14 cellular contexts compared by ENCODE assay signal in the genomic region with DNA sequence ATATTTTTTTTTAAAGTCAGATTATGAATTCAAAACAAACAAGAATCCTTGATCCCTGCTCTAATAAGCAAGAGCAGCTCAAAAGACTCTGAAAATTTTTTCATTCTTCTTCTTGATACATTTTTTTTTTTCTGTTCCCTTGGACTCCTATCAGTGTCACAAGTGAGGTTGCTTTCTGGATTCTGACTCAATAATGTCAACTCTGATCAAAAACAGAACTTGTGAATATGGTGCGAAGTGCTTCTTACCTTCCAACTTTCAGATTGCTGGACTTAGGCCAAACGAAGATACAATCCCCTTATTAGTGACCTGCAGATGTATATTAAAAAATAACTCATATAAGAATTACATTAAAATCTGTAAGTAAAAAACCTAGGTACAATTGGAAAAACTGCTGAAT.
DNase-seq lines count a peak whose midpoint lies in the region; ATAC-seq and TF ChIP-seq lines count a peak whose summit lies in the region.
"Had no signal": no experiment of that assay in that cellular context is flagged by ENCODE, and none has a peak within 500 bp of the region (broad histone marks: within the 10 kb centered on the region; RNA-seq: fewer than 3 reads in every experiment).

No MANE protein-coding gene starts in this region.

- no peak for DNase-seq in sciatic nerve (ENCODE audit: low spot score)
- DNase-seq in GM10266 (ENCODE audit: extremely low spot score): no peak
- no peak for DNase-seq in DMS79 treated with DMSO at 0.1 percent for 48 hours (lab: John Stamatoyannopoulos, UW)
- DNase-seq in SKM-1 treated with dmso at 0.1 percent for 144 hours (lab: John Stamatoyannopoulos, UW; ENCODE audit: unreplicated experiment): no peak
- DNase-seq: activated naive CD8-positive, alpha-beta T cell treated with anti-CD3 and anti-CD28 coated beads, Interleukin-2, amount 10 ng/mL, durations not matched to agents 7 days and 5 days; NCI-H2081 treated with DMSO at 0.1 percent for 48 hours; Peyer's patch; T1000; transverse colon had no signal

- intact Hi-C loops in sciatic nerve (cut with DNase I): no loop called here

- ATAC-seq in GM18505 (IDR thresholded peaks at IDR 0.05; ENCODE audit: unreplicated experiment): peak; percentile 72
- ATAC-seq in GM19463 (IDR thresholded peaks at IDR 0.05; ENCODE audit: unreplicated experiment): peak; percentile 80
- peak; percentile 71 for ATAC-seq in HG02852 (IDR thresholded peaks at IDR 0.05; ENCODE audit: unreplicated experiment)
- peak; percentile 74 for ATAC-seq in HG03442 (IDR thresholded peaks at IDR 0.05; ENCODE audit: unreplicated experiment)
- ATAC-seq in sciatic nerve: no peak
- ATAC-seq: GM23338 had no signal

- no peak for TF ChIP-seq POLR2A in GM18505 (IDR thresholded peaks at IDR 0.05; ENCODE audit: borderline replicate concordance, extremely low read depth, insufficient read depth, insufficient read length)

- TF ChIP-seq CTCF in GM10266 (IDR thresholded peaks at IDR 0.05; ENCODE audit: control insufficient read depth, insufficient read depth, low read depth, missing control alignments): no peak
